26 cellular contexts compared by ENCODE assay signal in genomic region chr22:32499666-32500065, GRCh38. TPM values are rescaled to one million over a fixed set of nuclear protein-coding genes. Genes with fewer than 3 reads are reported as not detected.
"Had no signal": no experiment of that assay in that cellular context is flagged by ENCODE, and none has a peak within 500 bp of the region (broad histone marks: within the 10 kb centered on the region; RNA-seq: fewer than 3 reads in every experiment).

No MANE protein-coding gene starts in this region.

- H3K9ac ChIP-seq: neural progenitor cell had no signal

- H3K4me1 ChIP-seq: esophagus muscularis mucosa, heart left ventricle, transverse colon had no signal

- H3K27ac Mint-ChIP-seq: neural progenitor cell, progenitor cell of endocrine pancreas had no signal

- H3K9me3 ChIP-seq: esophagus muscularis mucosa, heart left ventricle, mucosa of descending colon, ovary, stomach, thoracic aorta, transverse colon had no signal

- H3K27ac ChIP-seq: epithelial cell of prostate, esophagus muscularis mucosa, heart left ventricle, neural progenitor cell, ovary, stomach, thoracic aorta, transverse colon had no signal

- H3K27me3 ChIP-seq: esophagus muscularis mucosa, heart left ventricle, ovary, stomach, transverse colon had no signal

- H2AFZ ChIP-seq: neural progenitor cell had no signal

- H3K4me2 ChIP-seq: neural progenitor cell had no signal

- H3K36me3 ChIP-seq: neural progenitor cell, ovary had no signal

- DNase-seq: effector memory CD4-positive, alpha-beta T cell; heart left ventricle; hippocampal formation; kidney glomerular epithelial cell; mucosa of descending colon; naive thymus-derived CD8-positive, alpha-beta T cell; nucleus accumbens; ovary; right cardiac atrium; small intestine; stimulated activated CD4-positive, alpha-beta T cell treated with anti-CD3 and anti-CD28 coated beads, Interleukin-12 subunit alpha, Interleukin-12 subunit beta, amount 100 ng/mL, for 4 hours; stimulated activated naive CD4-positive, alpha-beta T cell; stomach; substantia nigra; transverse colon had no signal

- H3K4me3 ChIP-seq: esophagus muscularis mucosa, heart left ventricle, mucosa of descending colon, neural progenitor cell, ovary, stomach, thoracic aorta, transverse colon had no signal

- H3K9me3 Mint-ChIP-seq: naive thymus-derived CD8-positive, alpha-beta T cell; neural progenitor cell had no signal

- H3K4me3 Mint-ChIP-seq: naive thymus-derived CD8-positive, alpha-beta T cell; neural progenitor cell had no signal

- H3K27me3 Mint-ChIP-seq: naive thymus-derived CD8-positive, alpha-beta T cell had no signal

- ATAC-seq: heart left ventricle; mucosa of descending colon; naive thymus-derived CD8-positive, alpha-beta T cell; right cardiac atrium had no signal

RNA-seq across cellular contexts. Expression of gene BPIFC, which starts 35.4 kb away (rescaled TPM):
- total RNA-seq: esophagus muscularis mucosa; frontal cortex; glomerular endothelial cell; heart left ventricle; liver; lung microvascular endothelial cell; mesenteric fat pad; mucosa of descending colon; naive thymus-derived CD8-positive, alpha-beta T cell; ovary; progenitor cell of endocrine pancreas; right cardiac atrium; stomach; thoracic aorta; transverse colon; ureter had no signal
- polyA plus RNA-seq: heart left ventricle; liver; naive thymus-derived CD8-positive, alpha-beta T cell; ovary; right cardiac atrium; small intestine; stomach had no signal
